1 cellular context compared by ENCODE assay signal in genomic region chr17:27280527-27280926, GRCh38.
TF ChIP-seq lines count a peak whose summit lies in the region.

No MANE protein-coding gene starts in this region.

TF ChIP-seq in K562, 482 proteins besides CTCF, POLR2A, EP300 and RAD21:
- peak; percentile 35; the same call in 1 of the 2 replicates for TF ChIP-seq ESRRA (IDR thresholded peaks at IDR 0.05; ENCODE audit: borderline replicate concordance, low read depth)
- peak; percentile 16; the same call in 1 of the 2 replicates for TF ChIP-seq PKNOX1 (IDR thresholded peaks at IDR 0.05)
- TF ChIP-seq HSF4 (CRISPR knock-in tag; IDR thresholded peaks at IDR 0.05; ENCODE audit: borderline replicate concordance), result no peak
- TF ChIP-seq MIER1 (IDR thresholded peaks at IDR 0.05; ENCODE audit: low read depth), result no peak
- no peak for TF ChIP-seq NELFE (IDR thresholded peaks at IDR 0.05; ENCODE audit: insufficient read depth, insufficient read length)
- no peak for TF ChIP-seq FOXO4 (CRISPR knock-in tag; IDR thresholded peaks at IDR 0.05)
- TF ChIP-seq EP400 (IDR thresholded peaks at IDR 0.05), result 0 out of 2 replicates have a peak, but pooled peaks have one; percentile 33
- TF ChIP-seq ZNF318 (IDR thresholded peaks at IDR 0.05; ENCODE audit: borderline replicate concordance in 1 of 2, low read depth in 1 of 2), result no peak
- no peak for TF ChIP-seq HNRNPH1 (optimal IDR thresholded peaks at IDR 0.05; ENCODE audit: low read depth, low read length)
- TF ChIP-seq USF2 (CRISPR knock-in tag; IDR thresholded peaks at IDR 0.05), result peak; percentile 43; the same call in 1 of the 2 replicates
- peak; percentile 39; the same call in 1 of the 2 replicates for TF ChIP-seq MAFK (IDR thresholded peaks at IDR 0.05; ENCODE audit: low read length)
- TF ChIP-seq NR2F6 (CRISPR knock-in tag; IDR thresholded peaks at IDR 0.05), result no peak
- TF ChIP-seq ZBED1 (IDR thresholded peaks at IDR 0.05), result no peak
- TF ChIP-seq HES1 (IDR thresholded peaks at IDR 0.05; ENCODE audit: low read depth), result no peak
- TF ChIP-seq NCOA4 (IDR thresholded peaks at IDR 0.05; ENCODE audit: partially characterized antibody), result no peak
- TF ChIP-seq ZBTB1 (CRISPR knock-in tag; IDR thresholded peaks at IDR 0.05; ENCODE audit: borderline replicate concordance, low read depth), result no peak
- TF ChIP-seq BRF1 (IDR thresholded peaks at IDR 0.05; ENCODE audit: borderline replicate concordance, extremely low read depth, insufficient read length), result no peak
- TF ChIP-seq CREB3L1 (IDR thresholded peaks at IDR 0.05; ENCODE audit: borderline replicate concordance, low read depth), result no peak
- 0 out of 2 replicates have a peak, but pooled peaks have one; percentile 39 for TF ChIP-seq MAFG (tag; conservative IDR thresholded peaks at IDR 0.05)
- peak; percentile 74 for TF ChIP-seq ZNF316 (IDR thresholded peaks at IDR 0.05)
- TF ChIP-seq CTBP1 (IDR thresholded peaks at IDR 0.05; ENCODE audit: borderline replicate concordance), result peak; percentile 37; the same call in 1 of the 2 replicates
- TF ChIP-seq POLR3G (IDR thresholded peaks at IDR 0.05; ENCODE audit: extremely low read depth, insufficient read length, insufficient replicate concordance), result no peak
- no peak for TF ChIP-seq HDAC2 (IDR thresholded peaks at IDR 0.05)
- peak; percentile 67 for TF ChIP-seq C11orf30 (IDR thresholded peaks at IDR 0.05; ENCODE audit: low read depth)
- TF ChIP-seq PATZ1 (CRISPR knock-in tag; IDR thresholded peaks at IDR 0.05; ENCODE audit: borderline replicate concordance), result no peak
- 0 out of 2 replicates have a peak, but pooled peaks have one; percentile 15 for TF ChIP-seq USF1 (CRISPR knock-in tag; IDR thresholded peaks at IDR 0.05)
- TF ChIP-seq ZNF184 (CRISPR knock-in tag; IDR thresholded peaks at IDR 0.05), result no peak
- no peak for TF ChIP-seq ZBTB8A (IDR thresholded peaks at IDR 0.05; ENCODE audit: partially characterized antibody)
